ENCODE assay signal across 10 cellular contexts in the genomic region with DNA sequence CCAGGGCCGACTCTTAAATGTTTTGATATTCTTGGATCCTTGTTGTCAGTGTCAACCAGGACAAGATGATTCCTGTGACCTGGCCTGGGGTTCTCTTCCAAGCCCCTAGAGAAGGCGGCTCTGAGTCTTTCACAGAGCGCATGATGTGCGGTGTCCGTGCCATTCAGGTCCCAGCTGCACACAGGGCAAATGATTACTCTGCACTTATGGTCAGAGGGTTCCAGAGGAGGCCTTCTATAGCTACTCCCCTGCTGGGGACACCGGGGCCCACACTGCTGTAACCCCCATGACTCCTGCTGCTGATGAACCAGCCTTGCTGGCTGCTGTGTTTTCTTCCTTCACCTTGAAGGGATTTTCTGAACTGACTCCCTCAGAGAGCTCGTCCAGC. TPM values are rescaled to one million over a fixed set of nuclear protein-coding genes. Genes with fewer than 3 reads are reported as not detected.
DNase-seq lines count a peak whose midpoint lies in the region; ATAC-seq and TF ChIP-seq lines count a peak whose summit lies in the region.
"Had no signal": no experiment of that assay in that cellular context is flagged by ENCODE, and none has a peak within 500 bp of the region (broad histone marks: within the 10 kb centered on the region; RNA-seq: fewer than 3 reads in every experiment).

No MANE protein-coding gene starts in this region.

- H3K4me1 ChIP-seq in Caco-2, result peaks cover 7% of the 10 kb centered on the region; the same call in 1 of the 2 replicates
- peaks cover 24 to 81% (median 48%) of the 10 kb centered on the region in 3 donors for H3K4me1 ChIP-seq in esophagus squamous epithelium
- no peaks in the 10 kb centered on the region for H3K4me1 ChIP-seq in osteoblast (ENCODE audit: insufficient read depth, low read length)

- no peak overlapping the region for H2AFZ ChIP-seq in osteoblast (ENCODE audit: low read length)

- no peaks in the 10 kb centered on the region for H3K27me3 Mint-ChIP-seq in Caco-2 (ENCODE audit: insufficient read depth, unreplicated experiment)
- H3K27me3 Mint-ChIP-seq in activated CD8-positive, alpha-beta T cell treated with anti-CD3 and anti-CD28 coated beads, Interleukin-2, amount 10 ng/mL, durations not matched to agents 7 days and 5 days (ENCODE audit: low read depth), result peaks cover 6% of the 10 kb centered on the region
- H3K27me3 Mint-ChIP-seq in activated CD8-positive, alpha-beta memory T cell treated with anti-CD3 and anti-CD28 coated beads, Interleukin-2, amount 10 ng/mL, durations not matched to agents 7 days and 5 days, result peaks cover 23% of the 10 kb centered on the region

- TF ChIP-seq CTCF in Caco-2 (IDR thresholded peaks at IDR 0.05; ENCODE audit: insufficient read depth in 1 of 2, low read depth in 1 of 2, low read length in 1 of 2, severe bottlenecking in 1 of 2, unreplicated experiment in 1 of 2), result no peak
- no peak for TF ChIP-seq CTCF in esophagus squamous epithelium (IDR thresholded peaks at IDR 0.05)
- no peak for TF ChIP-seq CTCF in osteoblast (IDR thresholded peaks at IDR 0.05; ENCODE audit: extremely low read depth, low read depth, low read length)

- H3K36me3 ChIP-seq in Caco-2 (ENCODE audit: control insufficient read depth, insufficient read depth, low read length) (no peaks in the 10 kb centered on the region), esophagus squamous epithelium (no peaks in the 10 kb centered on the region), osteoblast (ENCODE audit: insufficient read depth, low read length) (no peaks in the 10 kb centered on the region)

- no peaks in the 10 kb centered on the region for H3K79me2 ChIP-seq in osteoblast (ENCODE audit: insufficient read depth, low read length)

- no peak for ATAC-seq in activated CD8-positive, alpha-beta T cell treated with anti-CD3 and anti-CD28 coated beads, Interleukin-2, amount 10 ng/mL, durations not matched to agents 7 days and 5 days
- no peak for ATAC-seq in HG03342 (IDR thresholded peaks at IDR 0.05; ENCODE audit: unreplicated experiment)
- no peak for ATAC-seq in activated CD8-positive, alpha-beta memory T cell treated with anti-CD3 and anti-CD28 coated beads, Interleukin-2, amount 10 ng/mL, durations not matched to agents 7 days and 5 days

- CTCF ChIA-PET in Caco-2 (lab: Charles Lee), result no interaction called here
- CTCF ChIA-PET in activated CD8-positive, alpha-beta T cell treated with anti-CD3 and anti-CD28 coated beads, Interleukin-2, amount 10 ng/mL, durations not matched to agents 7 days and 5 days (lab: Charles Lee), result interaction anchor here (1.7 to 2.0 kb wide), 3 partner anchors 9 to 174 kb away, joined by 5 to 6 read pairs (median 5); no protein-coding TSS in a partner anchor
- CTCF ChIA-PET in activated CD8-positive, alpha-beta memory T cell treated with anti-CD3 and anti-CD28 coated beads, Interleukin-2, amount 10 ng/mL, durations not matched to agents 7 days and 5 days (lab: Charles Lee), result interaction anchor here (1.1 to 1.2 kb wide), 4 partner anchors 14 to 336 kb away, joined by 3 to 4 read pairs (median 3); no protein-coding TSS in a partner anchor

- no peak overlapping the region for H3K27ac Mint-ChIP-seq in Caco-2 (ENCODE audit: unreplicated experiment)
- no peak overlapping the region for H3K27ac Mint-ChIP-seq in activated CD8-positive, alpha-beta T cell treated with anti-CD3 and anti-CD28 coated beads, Interleukin-2, amount 10 ng/mL, durations not matched to agents 7 days and 5 days
- no peak overlapping the region for H3K27ac Mint-ChIP-seq in activated CD8-positive, alpha-beta memory T cell treated with anti-CD3 and anti-CD28 coated beads, Interleukin-2, amount 10 ng/mL, durations not matched to agents 7 days and 5 days
- H3K27ac Mint-ChIP-seq: nephron progenitor cell had no signal

- no TSS peak for BruUV-seq in Caco-2 (replicated peaks; lab: Mats Ljungman, UMichigan)

- H3K4me3 Mint-ChIP-seq in Caco-2 (ENCODE audit: unreplicated experiment), result no peak overlapping the region
- no peak overlapping the region for H3K4me3 Mint-ChIP-seq in activated CD8-positive, alpha-beta T cell treated with anti-CD3 and anti-CD28 coated beads, Interleukin-2, amount 10 ng/mL, durations not matched to agents 7 days and 5 days
- H3K4me3 Mint-ChIP-seq in activated CD8-positive, alpha-beta memory T cell treated with anti-CD3 and anti-CD28 coated beads, Interleukin-2, amount 10 ng/mL, durations not matched to agents 7 days and 5 days, result no peak overlapping the region
- H3K4me3 Mint-ChIP-seq: nephron progenitor cell had no signal

- intact Hi-C loops in Caco-2 (cut with micrococcal nuclease; ENCODE audit: unreplicated experiment) (loop anchor here (10.0 kb wide), 1 partner anchor 144 kb away; no protein-coding TSS in a partner anchor), esophagus squamous epithelium (cut with DNase I) (no loop called here)

- H3K9me3 ChIP-seq in Caco-2, result no peaks in the 10 kb centered on the region
- H3K9me3 ChIP-seq in esophagus squamous epithelium, result no peaks in the 10 kb centered on the region
- no peaks in the 10 kb centered on the region for H3K9me3 ChIP-seq in osteoblast (ENCODE audit: low read depth, low read length)

- H3K27me3 ChIP-seq in Caco-2 (replicated peaks; ENCODE audit: control insufficient read depth, insufficient read depth, low read length) (no peaks in the 10 kb centered on the region), esophagus squamous epithelium (no peaks in the 10 kb centered on the region), osteoblast (ENCODE audit: insufficient read depth, low read length) (peaks cover 14% of the 10 kb centered on the region)

- peak overlapping the region; percentile 66 for H3K4me2 ChIP-seq in osteoblast (ENCODE audit: insufficient read depth, low read length)

- DNase-seq in Caco-2, result no peak
- DNase-seq in NCI-H69 (lab: John Stamatoyannopoulos, UW), result peak; percentile 44
- no peak for DNase-seq in esophagus squamous epithelium (lab: John Stamatoyannopoulos, UW)
- DNase-seq in osteoblast (ENCODE audit: insufficient read length, low spot score, missing footprints), result no peak
- DNase-seq in activated CD8-positive, alpha-beta T cell treated with anti-CD3 and anti-CD28 coated beads, Interleukin-2, amount 10 ng/mL, durations not matched to agents 7 days and 5 days, result no peak
- DNase-seq in activated CD8-positive, alpha-beta memory T cell treated with anti-CD3 and anti-CD28 coated beads, Interleukin-2, amount 10 ng/mL, durations not matched to agents 7 days and 5 days, result no peak
- no peak for DNase-seq in AG08395 (ENCODE audit: low spot score)
- DNase-seq: IMR-90 had no signal

- no peaks in the 10 kb centered on the region for H4K20me1 ChIP-seq in osteoblast (ENCODE audit: insufficient read depth, low read length)

- H3K9me3 Mint-ChIP-seq in Caco-2 (ENCODE audit: unreplicated experiment), result no peaks in the 10 kb centered on the region
- no peaks in the 10 kb centered on the region for H3K9me3 Mint-ChIP-seq in activated CD8-positive, alpha-beta T cell treated with anti-CD3 and anti-CD28 coated beads, Interleukin-2, amount 10 ng/mL, durations not matched to agents 7 days and 5 days (ENCODE audit: insufficient read depth)
- H3K9me3 Mint-ChIP-seq in activated CD8-positive, alpha-beta memory T cell treated with anti-CD3 and anti-CD28 coated beads, Interleukin-2, amount 10 ng/mL, durations not matched to agents 7 days and 5 days (ENCODE audit: low read depth), result no peaks in the 10 kb centered on the region
- H3K9me3 Mint-ChIP-seq: nephron progenitor cell had no signal

- no peak for TF ChIP-seq POLR2A in esophagus squamous epithelium (IDR thresholded peaks at IDR 0.05)

- H3K27ac ChIP-seq in esophagus squamous epithelium (peak overlapping the region; percentile 93 to 95 (median 93)), osteoblast (ENCODE audit: low read depth, low read length) (no peak overlapping the region)

- POLR2A ChIA-PET in Caco-2 (lab: Charles Lee), result no interaction called here
- POLR2A ChIA-PET in activated CD8-positive, alpha-beta T cell treated with anti-CD3 and anti-CD28 coated beads, Interleukin-2, amount 10 ng/mL, durations not matched to agents 7 days and 5 days (lab: Charles Lee), result no interaction called here

- no peaks in the 10 kb centered on the region for H3K4me1 Mint-ChIP-seq in Caco-2 (ENCODE audit: low read depth, unreplicated experiment)
- H3K4me1 Mint-ChIP-seq in activated CD8-positive, alpha-beta T cell treated with anti-CD3 and anti-CD28 coated beads, Interleukin-2, amount 10 ng/mL, durations not matched to agents 7 days and 5 days (ENCODE audit: low read depth), result peaks cover 14% of the 10 kb centered on the region
- peaks cover 5% of the 10 kb centered on the region for H3K4me1 Mint-ChIP-seq in activated CD8-positive, alpha-beta memory T cell treated with anti-CD3 and anti-CD28 coated beads, Interleukin-2, amount 10 ng/mL, durations not matched to agents 7 days and 5 days

- WGBS in esophagus squamous epithelium, 2 donors, result 42 to 47% methylated on average over 6 to 7 of the region's 7 CpGs

- H3K4me3 ChIP-seq in Caco-2 (ENCODE audit: low read depth, low read length) (peak overlapping the region; percentile 60), esophagus squamous epithelium (peak overlapping the region; percentile 83 to 84 (median 83)), osteoblast (ENCODE audit: insufficient read depth, low read length) (peak overlapping the region; percentile 63)

- H3K36me3 Mint-ChIP-seq in Caco-2 (ENCODE audit: insufficient read depth, unreplicated experiment), result no peaks in the 10 kb centered on the region
- H3K36me3 Mint-ChIP-seq in activated CD8-positive, alpha-beta T cell treated with anti-CD3 and anti-CD28 coated beads, Interleukin-2, amount 10 ng/mL, durations not matched to agents 7 days and 5 days (ENCODE audit: low read depth), result no peaks in the 10 kb centered on the region
- no peaks in the 10 kb centered on the region for H3K36me3 Mint-ChIP-seq in activated CD8-positive, alpha-beta memory T cell treated with anti-CD3 and anti-CD28 coated beads, Interleukin-2, amount 10 ng/mL, durations not matched to agents 7 days and 5 days

RNA-seq across cellular contexts. Expression of a gene that starts 1.4 kb away (rescaled TPM):
- total RNA-seq in Caco-2 (2022) (12.9 and 16.2 TPM in 2 replicates), esophagus squamous epithelium (10 to 100 TPM; 40.6 to 68.7 (median 56.0) TPM), osteoblast (40.2 and 52.7 TPM in 2 replicates)
- under 1 TPM; 0.89 to 0.90 TPM for total RNA-seq in activated CD8-positive, alpha-beta T cell treated with anti-CD3 and anti-CD28 coated beads, Interleukin-2, amount 10 ng/mL, durations not matched to agents 7 days and 5 days
- 1 to 10 TPM in 1 of 2 experiments, under 1 TPM in 1; 0.38 to 4.6 TPM for total RNA-seq in activated CD8-positive, alpha-beta memory T cell treated with anti-CD3 and anti-CD28 coated beads, Interleukin-2, amount 10 ng/mL, durations not matched to agents 7 days and 5 days
